Comparison of ENCODE assay signal across 13 cellular contexts in the genomic region with DNA sequence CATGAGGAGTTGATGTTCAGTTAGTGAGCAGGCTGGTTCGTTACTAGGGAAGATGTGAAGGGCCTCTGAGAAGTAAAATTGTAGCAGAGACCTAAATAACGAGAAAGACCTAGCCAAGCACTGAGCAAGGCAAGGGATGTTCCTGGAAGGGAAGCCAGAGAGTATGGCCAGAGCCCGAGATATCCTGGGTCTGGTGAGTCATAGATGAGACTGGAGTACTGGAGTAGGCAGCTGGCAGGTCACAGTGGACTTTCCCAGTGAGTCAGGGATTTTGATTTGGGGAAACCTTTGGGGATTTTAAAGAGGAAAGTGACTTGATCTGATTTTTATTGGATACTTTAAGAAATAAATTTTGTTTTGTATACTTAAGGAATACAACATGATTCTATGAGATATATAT.
DNase-seq lines count a peak whose midpoint lies in the region; ATAC-seq, FAIRE-seq and TF ChIP-seq lines count a peak whose summit lies in the region.
"Had no signal": no experiment of that assay in that cellular context is flagged by ENCODE, and none has a peak within 500 bp of the region (broad histone marks: within the 10 kb centered on the region; RNA-seq: fewer than 3 reads in every experiment).

No MANE protein-coding gene starts in this region.

- peaks cover 23% of the 10 kb centered on the region for H3K4me1 ChIP-seq in ACC112 (ENCODE audit: control insufficient read depth, insufficient read depth, low read length, unreplicated experiment)
- H3K4me1 ChIP-seq: suprapubic skin had no signal

- peak; percentile 35 for DNase-seq in HTR-8/SVneo (ENCODE audit: insufficient read length, low spot score)
- peak; percentile 79 for DNase-seq in coronary artery (ENCODE audit: low spot score)
- no peak for DNase-seq in left lobe of liver (ENCODE audit: low spot score)
- no peak for DNase-seq in T-helper 2 cell treated with Interferon-gamma antibody and Interleukin-4, amounts not matched to agents 5 μg/mL and 100 μg/mL, for 36 hours (ENCODE audit: low spot score)
- no peak for DNase-seq in effector CD8-positive, alpha-beta T cell (lab: John Stamatoyannopoulos, UW)
- DNase-seq in stimulated activated CD4-positive, alpha-beta T cell treated with anti-CD3 and anti-CD28 coated beads, Interleukin-4, amount 100 ng/mL, for 1 hour = no peak
- DNase-seq: NCI-H1105 treated with DMSO at 0.1 percent for 48 hours; NK-92 treated with Interleukin-12 subunit alpha and Interleukin-12 subunit beta, amount 100 ng/mL, for 24 hours had no signal

- H3K27ac ChIP-seq in ACC112 (ENCODE audit: low read depth, low read length) (peak overlapping the region; percentile 57; the same call in 1 of the 2 replicates), coronary artery (peak overlapping the region in 1 of 2 donors; percentile 15)
- H3K27ac ChIP-seq: HL-60, suprapubic skin had no signal

- no peak overlapping the region for H3K4me3 Mint-ChIP-seq in T-helper 2 cell treated with Interferon-gamma antibody and Interleukin-4, amounts not matched to agents 5 μg/mL and 100 μg/mL, for 36 hours
- H3K4me3 Mint-ChIP-seq: central memory CD8-positive, alpha-beta T cell had no signal

- H3K27ac Mint-ChIP-seq in T-helper 2 cell treated with Interferon-gamma antibody and Interleukin-4, amounts not matched to agents 5 μg/mL and 100 μg/mL, for 36 hours = no peak overlapping the region

- no peaks in the 10 kb centered on the region for H3K4me1 Mint-ChIP-seq in T-helper 2 cell treated with Interferon-gamma antibody and Interleukin-4, amounts not matched to agents 5 μg/mL and 100 μg/mL, for 36 hours (ENCODE audit: low read depth)
- H3K4me1 Mint-ChIP-seq: central memory CD8-positive, alpha-beta T cell had no signal

- FAIRE-seq in HTR-8/SVneo (lab: Jason Lieb, UNC) = no peak

- TF ChIP-seq CTCF in coronary artery (IDR thresholded peaks at IDR 0.05) = no peak

- H3K79me2 ChIP-seq in ACC112 (ENCODE audit: control insufficient read depth, insufficient read depth, low read length, unreplicated experiment) = no peaks in the 10 kb centered on the region

- ATAC-seq in left lobe of liver (peak; percentile 48), HG02938 (IDR thresholded peaks at IDR 0.05; ENCODE audit: unreplicated experiment) (no peak)

- no peaks in the 10 kb centered on the region for H3K36me3 Mint-ChIP-seq in T-helper 2 cell treated with Interferon-gamma antibody and Interleukin-4, amounts not matched to agents 5 μg/mL and 100 μg/mL, for 36 hours (ENCODE audit: low read depth)

- no peaks in the 10 kb centered on the region for H3K27me3 Mint-ChIP-seq in T-helper 2 cell treated with Interferon-gamma antibody and Interleukin-4, amounts not matched to agents 5 μg/mL and 100 μg/mL, for 36 hours (ENCODE audit: low read depth)
- H3K27me3 Mint-ChIP-seq: central memory CD8-positive, alpha-beta T cell had no signal

- H3K36me3 ChIP-seq in ACC112 (ENCODE audit: insufficient read depth, low read length) = no peaks in the 10 kb centered on the region
- H3K36me3 ChIP-seq: suprapubic skin had no signal

- H3K27me3 ChIP-seq in ACC112 (ENCODE audit: insufficient read depth, low read length) = no peaks in the 10 kb centered on the region
- H3K27me3 ChIP-seq: suprapubic skin had no signal

- H3K4me3 ChIP-seq in ACC112 (ENCODE audit: low read depth, low read length) (no peak overlapping the region), coronary artery (no peak overlapping the region)
- H3K4me3 ChIP-seq: suprapubic skin had no signal

- H2AFZ ChIP-seq in ACC112 (ENCODE audit: low read length, unreplicated experiment) = no peak overlapping the region

- peaks cover 13% of the 10 kb centered on the region for H3K9me3 Mint-ChIP-seq in T-helper 2 cell treated with Interferon-gamma antibody and Interleukin-4, amounts not matched to agents 5 μg/mL and 100 μg/mL, for 36 hours

Comparison
In these comparisons a context has a peak if more than half of its experiments do, and no peak if none do; other contexts are left out.
1. DNase-seq: peak in HTR-8/SVneo (single experiment) and coronary artery (single experiment); none in left lobe of liver (single experiment), T-helper 2 cell treated with Interferon-gamma antibody and Interleukin-4, amounts not matched to agents 5 μg/mL and 100 μg/mL, for 36 hours (single experiment), effector CD8-positive, alpha-beta T cell (single experiment) and stimulated activated CD4-positive, alpha-beta T cell treated with anti-CD3 and anti-CD28 coated beads, Interleukin-4, amount 100 ng/mL, for 1 hour (single experiment).